Comparison of ENCODE assay signal across 33 cellular contexts in genomic region chr9:22463205-22463604, GRCh38. TPM values are rescaled to one million over a fixed set of nuclear protein-coding genes. Genes with fewer than 3 reads are reported as not detected.
"Had no signal": no experiment of that assay in that cellular context is flagged by ENCODE, and none has a peak within 500 bp of the region (broad histone marks: within the 10 kb centered on the region; RNA-seq: fewer than 3 reads in every experiment).

No MANE protein-coding gene starts in this region.

- H3K4me3 ChIP-seq: adrenal gland, esophagus muscularis mucosa, heart right ventricle, left ventricle myocardium inferior, lung, right lobe of liver, skin epidermis, testis, transverse colon had no signal

- ATAC-seq: heart right ventricle; stimulated activated naive CD8-positive, alpha-beta T cell treated with anti-CD3 and anti-CD28 coated beads, Interleukin-15, Interleukin-2, amounts not matched to agents 100 U/mL and 50 U/mL, for 24 hours had no signal

- H3K4me1 Mint-ChIP-seq: activated CD4-positive, alpha-beta T cell treated with anti-CD3 and anti-CD28 coated beads, Interleukin-2, amount 10 ng/mL, durations not matched to agents 24 days and 14 days; activated naive CD8-positive, alpha-beta T cell treated with anti-CD3 and anti-CD28 coated beads for 36 hours; mesothelial cell of epicardium; naive B cell; nephron progenitor cell had no signal

- DNase-seq: activated CD4-positive, alpha-beta memory T cell treated with anti-CD3 and anti-CD28 coated beads for 36 hours; activated CD4-positive, alpha-beta T cell treated with anti-CD3 and anti-CD28 coated beads, Interleukin-2, amount 10 ng/mL, durations not matched to agents 24 days and 14 days; activated CD4-positive, CD25-positive, alpha-beta regulatory T cell treated with anti-CD3 and anti-CD28 coated beads, Interleukin-2, amount 50 U/mL, for 72 hours; activated CD8-positive, alpha-beta memory T cell treated with anti-CD3 and anti-CD28 coated beads, Interleukin-2, amount 50 U/mL, for 4 hours; activated effector memory CD4-positive, alpha-beta T cell treated with anti-CD3 and anti-CD28 coated beads, Interleukin-2, amount 50 U/mL, for 16 hours; activated naive CD4-positive, alpha-beta T cell treated with anti-CD3 and anti-CD28 coated beads for 36 hours; activated naive CD8-positive, alpha-beta T cell treated with anti-CD3 and anti-CD28 coated beads for 36 hours; activated T-cell treated with anti-CD3 and anti-CD28 coated beads, Interleukin-2, amount 50 U/mL, for 1 hour; adrenal gland; brain microvascular endothelial cell; caudate nucleus; foreskin melanocyte; heart right ventricle; left ventricle myocardium inferior; naive B cell; nephron progenitor cell; right lobe of liver; stimulated activated CD4-positive, alpha-beta T cell treated with anti-CD3 and anti-CD28 coated beads, Interleukin-12 subunit alpha, Interleukin-12 subunit beta, amount 100 ng/mL, for 4 hours; stimulated activated CD4-positive, alpha-beta T cell treated with anti-CD3 and anti-CD28 coated beads, Interleukin-4, amount 100 ng/mL, for 1 hour; stimulated activated naive CD8-positive, alpha-beta T cell treated with anti-CD3 and anti-CD28 coated beads, Interleukin-15, Interleukin-2, amounts not matched to agents 100 U/mL and 50 U/mL, for 24 hours; T-helper 2 cell; testis; transverse colon had no signal

- H3K4me3 Mint-ChIP-seq: activated CD4-positive, alpha-beta memory T cell treated with anti-CD3 and anti-CD28 coated beads for 36 hours; activated CD4-positive, alpha-beta T cell treated with anti-CD3 and anti-CD28 coated beads, Interleukin-2, amount 10 ng/mL, durations not matched to agents 24 days and 14 days; activated naive CD4-positive, alpha-beta T cell treated with anti-CD3 and anti-CD28 coated beads for 36 hours; activated naive CD8-positive, alpha-beta T cell treated with anti-CD3 and anti-CD28 coated beads for 36 hours; activated T-helper 1 cell treated with anti-CD3 and anti-CD28 coated beads, Interleukin-12 subunit alpha, Interleukin-12 subunit beta, Interleukin-2, Interleukin-4 antibody, amounts not matched to agents 30 ng/mL and 10 ng/mL and 1 ng/mL, durations not matched to agents 14 hours and 24 hours and 36 hours; mesothelial cell of epicardium; naive B cell; nephron progenitor cell had no signal

- H3K27ac Mint-ChIP-seq: activated CD4-positive, alpha-beta memory T cell treated with anti-CD3 and anti-CD28 coated beads for 36 hours; activated CD4-positive, alpha-beta T cell treated with anti-CD3 and anti-CD28 coated beads, Interleukin-2, amount 10 ng/mL, durations not matched to agents 24 days and 14 days; activated naive CD4-positive, alpha-beta T cell treated with anti-CD3 and anti-CD28 coated beads for 36 hours; activated naive CD8-positive, alpha-beta T cell treated with anti-CD3 and anti-CD28 coated beads for 36 hours; activated T-helper 1 cell treated with anti-CD3 and anti-CD28 coated beads, Interleukin-12 subunit alpha, Interleukin-12 subunit beta, Interleukin-2, Interleukin-4 antibody, amounts not matched to agents 30 ng/mL and 10 ng/mL and 1 ng/mL, durations not matched to agents 14 hours and 24 hours and 36 hours; mesothelial cell of epicardium; naive B cell; nephron progenitor cell had no signal

- H3K9me3 ChIP-seq: adrenal gland, esophagus muscularis mucosa, heart right ventricle, left ventricle myocardium inferior, neutrophil, testis, transverse colon had no signal

- H3K36me3 Mint-ChIP-seq: activated CD4-positive, alpha-beta memory T cell treated with anti-CD3 and anti-CD28 coated beads for 36 hours; activated naive CD8-positive, alpha-beta T cell treated with anti-CD3 and anti-CD28 coated beads for 36 hours; mesothelial cell of epicardium; naive B cell had no signal

- H3K36me3 ChIP-seq: adrenal gland, brain microvascular endothelial cell, esophagus muscularis mucosa, heart right ventricle, left ventricle myocardium inferior, neutrophil, right lobe of liver, transverse colon had no signal

- H3K9me3 Mint-ChIP-seq: activated CD4-positive, alpha-beta memory T cell treated with anti-CD3 and anti-CD28 coated beads for 36 hours; activated CD4-positive, alpha-beta T cell treated with anti-CD3 and anti-CD28 coated beads, Interleukin-2, amount 10 ng/mL, durations not matched to agents 24 days and 14 days; activated naive CD4-positive, alpha-beta T cell treated with anti-CD3 and anti-CD28 coated beads for 36 hours; activated naive CD8-positive, alpha-beta T cell treated with anti-CD3 and anti-CD28 coated beads for 36 hours; activated T-helper 1 cell treated with anti-CD3 and anti-CD28 coated beads, Interleukin-12 subunit alpha, Interleukin-12 subunit beta, Interleukin-2, Interleukin-4 antibody, amounts not matched to agents 30 ng/mL and 10 ng/mL and 1 ng/mL, durations not matched to agents 14 hours and 24 hours and 36 hours; mesothelial cell of epicardium; naive B cell; nephron progenitor cell had no signal

- FAIRE-seq: astrocyte, endothelial cell of umbilical vein, islet of Langerhans had no signal

- H3K27me3 ChIP-seq: adrenal gland, brain microvascular endothelial cell, esophagus muscularis mucosa, neutrophil, right lobe of liver, testis, transverse colon had no signal

- H3K27ac ChIP-seq: adrenal gland, brain microvascular endothelial cell, esophagus muscularis mucosa, heart right ventricle, left ventricle myocardium inferior, neutrophil, right lobe of liver, skin epidermis, testis, transverse colon had no signal

- H3K4me1 ChIP-seq: adrenal gland, esophagus muscularis mucosa, heart right ventricle, left ventricle myocardium inferior, right lobe of liver, testis, transverse colon had no signal

RNA-seq across cellular contexts. Expression of gene DMRTA1, which starts 16.6 kb away (rescaled TPM):
- total RNA-seq: activated CD4-positive, alpha-beta memory T cell treated with anti-CD3 and anti-CD28 coated beads for 36 hours; activated CD4-positive, alpha-beta T cell treated with anti-CD3 and anti-CD28 coated beads, Interleukin-2, amount 10 ng/mL, durations not matched to agents 24 days and 14 days; activated CD8-positive, alpha-beta memory T cell treated with anti-CD3 and anti-CD28 coated beads for 36 hours; activated naive CD4-positive, alpha-beta T cell treated with anti-CD3 and anti-CD28 coated beads for 36 hours; activated naive CD8-positive, alpha-beta T cell treated with anti-CD3 and anti-CD28 coated beads for 36 hours; activated T-helper 1 cell treated with anti-CD3 and anti-CD28 coated beads, Interleukin-12 subunit alpha, Interleukin-12 subunit beta, Interleukin-2, Interleukin-4 antibody, amounts not matched to agents 30 ng/mL and 10 ng/mL and 1 ng/mL, durations not matched to agents 14 hours and 24 hours and 36 hours had no signal
